In the genomic region with DNA sequence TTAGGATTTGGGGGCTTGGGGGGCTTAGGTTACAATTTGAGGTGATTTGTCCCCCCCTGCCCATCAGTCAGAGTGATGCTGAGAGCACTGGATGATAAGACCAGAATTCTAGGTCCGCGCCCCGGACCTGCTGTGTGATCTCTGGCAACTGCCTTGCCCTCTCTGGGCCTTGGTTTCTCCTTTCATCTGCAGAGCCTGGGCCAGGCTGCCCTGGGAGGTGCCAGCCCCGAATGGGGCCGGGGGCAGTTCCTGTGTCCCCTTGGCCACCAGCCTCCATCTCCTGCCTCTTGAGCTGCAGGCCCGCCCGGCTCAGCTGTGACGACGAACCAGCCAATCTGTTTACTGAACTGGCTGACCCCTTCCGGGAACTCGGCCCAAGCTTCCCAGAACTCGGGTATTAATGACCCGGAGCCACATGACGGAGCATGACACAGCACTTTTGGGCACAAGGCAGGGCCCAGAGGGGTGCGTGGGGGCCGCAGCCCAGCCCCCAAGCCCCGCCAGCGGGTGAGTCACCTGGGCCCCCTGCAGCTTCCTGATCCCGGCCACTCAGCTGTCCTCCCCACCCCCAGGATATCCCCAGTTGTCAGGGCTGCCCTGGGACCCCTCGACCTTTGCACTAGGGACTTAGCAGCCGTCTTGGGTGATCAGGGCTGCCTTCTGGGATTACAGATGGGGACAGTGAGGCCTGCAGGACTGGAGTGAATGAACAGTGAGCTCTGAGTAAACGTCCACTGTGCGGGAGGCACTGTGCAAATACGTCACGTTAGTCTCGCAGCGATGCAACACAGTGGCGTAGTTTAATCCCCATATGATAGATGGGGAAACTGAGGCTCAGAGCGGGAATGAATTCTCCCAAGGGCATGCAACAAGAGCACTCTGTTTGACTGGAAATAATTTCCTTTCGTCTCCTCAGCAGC, we compare ENCODE assay signal across 8 cellular contexts.
DNase-seq lines count a peak whose midpoint lies in the region; ATAC-seq and TF ChIP-seq lines count a peak whose summit lies in the region.

No MANE protein-coding gene starts in this region.

- peaks cover 0 to 46% (median 16%) of the 10 kb centered on the region in 12 donors for H3K4me1 ChIP-seq in heart left ventricle

- POLR2A ChIA-PET in AG04450 (lab: Yijun Ruan, JAX) (interaction anchor here (0.9 to 1.8 kb wide), 2 partner anchors 13 to 68 kb away, joined by 3 to 10 read pairs; no protein-coding TSS in a partner anchor), GM10248 (lab: Yijun Ruan, JAX) (no interaction called here)

- no peaks in the 10 kb centered on the region for H3K36me3 ChIP-seq in heart left ventricle

- CTCF ChIA-PET in AG04450 (lab: Charles Lee) (no interaction called here), GM10248 (lab: Yijun Ruan, JAX) (interaction anchor here (1.2 kb wide), 1 partner anchor 9 kb away, joined by 3 read pairs; no protein-coding TSS in a partner anchor)

- DNase-seq in AG04450 (ENCODE audit: low read depth, low spot score): peak; percentile 93
- DNase-seq in HT-29 (ENCODE audit: low spot score): peak; percentile 89
- peak; percentile 74 for DNase-seq in activated CD8-positive, alpha-beta memory T cell treated with anti-CD3 and anti-CD28 coated beads, Interleukin-2, amount 50 U/mL, for 48 hours
- peak; percentile 88 to 97 (median 94) for DNase-seq in heart left ventricle
- DNase-seq in posterior vena cava (ENCODE audit: low spot score): peak; percentile 99
- no peak for DNase-seq in stimulated activated naive CD4-positive, alpha-beta T cell (lab: John Stamatoyannopoulos, UW)
- DNase-seq in GM10248 (ENCODE audit: extremely low spot score): no peak
- DNase-seq in SKM-1 (lab: John Stamatoyannopoulos, UW; ENCODE audit: unreplicated experiment): no peak

- TF ChIP-seq CTCF in AG04450 (IDR thresholded peaks at IDR 0.05; ENCODE audit: low read depth, low read length) (no peak), heart left ventricle (IDR thresholded peaks at IDR 0.05) (no peak), GM10248 (IDR thresholded peaks at IDR 0.05; ENCODE audit: control extremely low read depth, extremely low read depth, low read depth, missing control alignments) (no peak)

- H3K9me3 ChIP-seq in AG04450 (ENCODE audit: control insufficient read depth, insufficient read depth, low read length) (peaks cover 3% of the 10 kb centered on the region; the same call in 1 of the 2 replicates), heart left ventricle (no peaks in the 10 kb centered on the region)

- intact Hi-C loops in heart left ventricle (cut with DNase I) (no loop called here), posterior vena cava (cut with DNase I) (loop anchor here in 1 of 2 donors (10.0 kb wide), 1 partner anchor 92 kb away; no protein-coding TSS in a partner anchor)

- ATAC-seq in heart left ventricle: peak; percentile 61 to 91 (median 86)

- H3K27ac ChIP-seq in AG04450 (ENCODE audit: low read depth, low read length) (peak overlapping the region; percentile 95), heart left ventricle (peak overlapping the region in 11 of 12 donors; percentile 41 to 86 (median 75))

- H3K27me3 ChIP-seq in AG04450 (ENCODE audit: control insufficient read depth, insufficient read depth, low read length) (no peaks in the 10 kb centered on the region), heart left ventricle (no peaks in the 10 kb centered on the region)

- no peak overlapping the region for H3K4me3 ChIP-seq in AG04450 (ENCODE audit: low read depth, low read length)
- H3K4me3 ChIP-seq in heart left ventricle: no peak overlapping the region

- WGBS in heart left ventricle, 4 donors: 40 to 45% (median 42%) methylated on average over 22 to 30 of the region's 30 CpGs

- TF ChIP-seq POLR2A in heart left ventricle (IDR thresholded peaks at IDR 0.05): no peak

Comparison
In these comparisons a context has a peak if more than half of its experiments do, and no peak if none do; other contexts are left out.
1. DNase-seq: peak in AG04450 (single experiment), HT-29 (single experiment), activated CD8-positive, alpha-beta memory T cell treated with anti-CD3 and anti-CD28 coated beads, Interleukin-2, amount 50 U/mL, for 48 hours (single experiment), heart left ventricle (5 of 5) and posterior vena cava (single experiment); none in stimulated activated naive CD4-positive, alpha-beta T cell (0 of 6), GM10248 (single experiment) and SKM-1 (single experiment).